9 cellular contexts compared by ENCODE assay signal in the genomic region with DNA sequence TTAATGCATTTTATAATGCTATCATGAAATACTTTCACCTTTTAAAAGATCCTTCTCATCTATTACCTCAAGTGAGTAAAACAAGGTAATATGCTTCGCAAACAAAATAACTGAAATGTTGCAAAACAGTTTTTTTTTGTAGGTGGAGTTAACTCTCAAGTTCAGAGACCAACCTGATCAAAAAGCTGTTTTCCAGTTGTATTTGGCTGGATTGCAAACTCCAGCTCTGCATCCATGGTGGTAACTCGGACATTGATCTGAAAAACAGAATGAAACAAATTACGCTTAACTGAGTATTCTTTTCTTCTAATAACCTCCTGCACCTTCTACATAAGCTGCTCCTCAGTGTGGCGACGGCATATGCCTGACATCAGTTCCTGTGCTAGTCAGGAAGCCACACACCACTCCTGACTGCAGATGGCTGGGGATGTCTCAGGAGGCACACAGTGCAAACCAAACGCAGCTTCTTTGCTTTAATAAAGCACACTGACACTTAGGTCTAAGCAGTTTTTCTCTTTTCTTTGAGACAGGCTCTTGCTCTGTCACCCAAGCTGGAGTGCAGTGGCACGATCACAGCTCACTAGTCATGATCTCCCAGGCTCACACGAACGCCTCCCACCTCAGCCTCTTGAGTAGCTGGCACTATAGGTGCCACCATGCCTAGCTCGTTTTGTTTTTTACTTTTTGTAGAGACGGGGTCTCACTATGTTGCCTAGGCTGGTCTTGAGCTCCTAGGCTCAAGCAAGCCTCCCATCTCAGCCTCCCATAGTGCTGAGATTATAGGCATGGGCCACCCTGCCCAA. TPM values are rescaled to one million over a fixed set of nuclear protein-coding genes. Genes with fewer than 3 reads are reported as not detected.
DNase-seq lines count a peak whose midpoint lies in the region; TF ChIP-seq lines count a peak whose summit lies in the region.
"Had no signal": no experiment of that assay in that cellular context is flagged by ENCODE, and none has a peak within 500 bp of the region (broad histone marks: within the 10 kb centered on the region; RNA-seq: fewer than 3 reads in every experiment).

No MANE protein-coding gene starts in this region.

- H3K4me1 ChIP-seq in testis: peaks cover 12% of the 10 kb centered on the region

- peak; percentile 53 for DNase-seq in GDM1 (lab: John Stamatoyannopoulos, UW)
- DNase-seq in HFFc6: no peak
- DNase-seq in activated CD4-positive, alpha-beta memory T cell treated with anti-CD3 and anti-CD28 coated beads, Interleukin-2, amount 10 ng/mL, durations not matched to agents 7 days and 5 days: peak; percentile 78
- DNase-seq in mesothelial cell of epicardium (ENCODE audit: low spot score in 2 of 2, unreplicated experiment in 2 of 2): no peak
- no peak for DNase-seq in posterior cingulate gyrus
- DNase-seq in Ammon's horn (ENCODE audit: low spot score): no peak
- no peak for DNase-seq in testis
- no peak for DNase-seq in globus pallidus (ENCODE audit: low spot score)
- DNase-seq: NK-92 treated with Interleukin-12 subunit alpha and Interleukin-12 subunit beta, amount 100 ng/mL, for 24 hours had no signal

- H3K27me3 Mint-ChIP-seq in HFFc6 (ENCODE audit: insufficient read depth): peaks cover 2% of the 10 kb centered on the region
- H3K27me3 Mint-ChIP-seq in activated CD4-positive, alpha-beta memory T cell treated with anti-CD3 and anti-CD28 coated beads, Interleukin-2, amount 10 ng/mL, durations not matched to agents 7 days and 5 days: no peaks in the 10 kb centered on the region
- H3K27me3 Mint-ChIP-seq in mesothelial cell of epicardium (ENCODE audit: low read depth): no peaks in the 10 kb centered on the region

- H3K9me3 Mint-ChIP-seq in HFFc6 (no peaks in the 10 kb centered on the region), mesothelial cell of epicardium (no peaks in the 10 kb centered on the region)
- no peaks in the 10 kb centered on the region for H3K9me3 Mint-ChIP-seq in activated CD4-positive, alpha-beta memory T cell treated with anti-CD3 and anti-CD28 coated beads, Interleukin-2, amount 10 ng/mL, durations not matched to agents 7 days and 5 days

- intact Hi-C loops in posterior cingulate gyrus (cut with DNase I) (no loop called here), testis (cut with DNase I; ENCODE audit: low total_unique reads) (no loop called here)

- H3K4me3 ChIP-seq in testis: no peak overlapping the region

- H3K4me3 Mint-ChIP-seq in HFFc6: no peak overlapping the region
- H3K4me3 Mint-ChIP-seq in activated CD4-positive, alpha-beta memory T cell treated with anti-CD3 and anti-CD28 coated beads, Interleukin-2, amount 10 ng/mL, durations not matched to agents 7 days and 5 days: peak overlapping the region; percentile 12
- no peak overlapping the region for H3K4me3 Mint-ChIP-seq in mesothelial cell of epicardium

- no peak for TF ChIP-seq POLR2A in testis (IDR thresholded peaks at IDR 0.05)

- H3K4me1 Mint-ChIP-seq in HFFc6 (ENCODE audit: low read depth) (peaks cover 38% of the 10 kb centered on the region), mesothelial cell of epicardium (peaks cover 28% of the 10 kb centered on the region)
- H3K4me1 Mint-ChIP-seq in activated CD4-positive, alpha-beta memory T cell treated with anti-CD3 and anti-CD28 coated beads, Interleukin-2, amount 10 ng/mL, durations not matched to agents 7 days and 5 days: peaks cover 58% of the 10 kb centered on the region

- WGBS in testis, 2 donors: 66 to 72% methylated on average over 11 of the region's 11 CpGs

- H3K27ac Mint-ChIP-seq in HFFc6 (peak overlapping the region; percentile 15; the same call in 1 of the 2 replicates), mesothelial cell of epicardium (peak overlapping the region; percentile 82)
- peak overlapping the region; percentile 79 for H3K27ac Mint-ChIP-seq in activated CD4-positive, alpha-beta memory T cell treated with anti-CD3 and anti-CD28 coated beads, Interleukin-2, amount 10 ng/mL, durations not matched to agents 7 days and 5 days

- TF ChIP-seq CTCF in HFFc6 (IDR thresholded peaks at IDR 0.05): no peak
- no peak for TF ChIP-seq CTCF in mesothelial cell of epicardium (IDR thresholded peaks at IDR 0.05; ENCODE audit: unreplicated experiment)
- TF ChIP-seq CTCF in testis (IDR thresholded peaks at IDR 0.05): no peak

- peak overlapping the region in 1 of 2 donors; percentile 23 for H3K27ac ChIP-seq in testis

- CTCF ChIA-PET in activated CD4-positive, alpha-beta memory T cell treated with anti-CD3 and anti-CD28 coated beads, Interleukin-2, amount 10 ng/mL, durations not matched to agents 7 days and 5 days (lab: Charles Lee): interaction anchor here (0.6 to 2.1 kb wide), 18 partner anchors 9 to 575 kb away, joined by 3 to 12 read pairs (median 4); no protein-coding TSS in a partner anchor

- H3K36me3 Mint-ChIP-seq in HFFc6 (ENCODE audit: low read depth) (peaks cover 27% of the 10 kb centered on the region), mesothelial cell of epicardium (peaks cover 35% of the 10 kb centered on the region)
- peaks cover 63% of the 10 kb centered on the region for H3K36me3 Mint-ChIP-seq in activated CD4-positive, alpha-beta memory T cell treated with anti-CD3 and anti-CD28 coated beads, Interleukin-2, amount 10 ng/mL, durations not matched to agents 7 days and 5 days (ENCODE audit: low read depth)

- H3K9me3 ChIP-seq in testis: no peaks in the 10 kb centered on the region

- H3K36me3 ChIP-seq in testis (ENCODE audit: low read depth, missing control alignments): no peaks in the 10 kb centered on the region

- no peaks in the 10 kb centered on the region for H3K27me3 ChIP-seq in testis

- POLR2A ChIA-PET in activated CD4-positive, alpha-beta memory T cell treated with anti-CD3 and anti-CD28 coated beads, Interleukin-2, amount 10 ng/mL, durations not matched to agents 7 days and 5 days (lab: Charles Lee): interaction anchor here (0.8 to 2.5 kb wide), 26 partner anchors 9 to 210 kb away, joined by 3 to 28 read pairs (median 5); a partner anchor contains a TSS

RNA-seq across cellular contexts. Expression of a gene that starts 29.9 kb away (rescaled TPM):
- total RNA-seq in HFFc6 (2021; fragmentation: NEBNext Ultra II Directional; extraction: Animal tissue kit (Norgen Biotek cat#: 25700)): 100 to 1,000 TPM; 118 to 183 (median 178) TPM
- 100 to 1,000 TPM; 225 to 228 TPM for total RNA-seq in activated CD4-positive, alpha-beta memory T cell treated with anti-CD3 and anti-CD28 coated beads, Interleukin-2, amount 10 ng/mL, durations not matched to agents 7 days and 5 days
- total RNA-seq in mesothelial cell of epicardium: 195 to 208 TPM (median 204 TPM) in 3 replicates
- 100 to 1,000 TPM; 164 to 199 TPM for total RNA-seq in testis
- 129 TPM for polyA plus RNA-seq in testis (ENCODE audit: insufficient read depth, low read depth, low replicate concordance)

Comparison
In these comparisons a context has a peak if more than half of its experiments do, and no peak if none do; other contexts are left out.
1. DNase-seq: peak in GDM1 (single experiment) and activated CD4-positive, alpha-beta memory T cell treated with anti-CD3 and anti-CD28 coated beads, Interleukin-2, amount 10 ng/mL, durations not matched to agents 7 days and 5 days (single experiment); none in HFFc6 (single experiment), mesothelial cell of epicardium (0 of 2), posterior cingulate gyrus (0 of 10), Ammon's horn (single experiment), testis (single experiment) and globus pallidus (single experiment).
2. H3K27ac Mint-ChIP-seq: peak in every context shown above with its lines; median percentile 82 in mesothelial cell of epicardium; 79 in activated CD4-positive, alpha-beta memory T cell treated with anti-CD3 and anti-CD28 coated beads, Interleukin-2, amount 10 ng/mL, durations not matched to agents 7 days and 5 days; 15 in HFFc6.